ENCODE assay signal across 15 cellular contexts in genomic region chr13:73065665-73066350, GRCh38. TPM values are rescaled to one million over a fixed set of nuclear protein-coding genes. Genes with fewer than 3 reads are reported as not detected.
A peak's percentile ranks its signal among the peaks of the same experiment; 100 is the strongest.
DNase-seq lines count a peak whose midpoint lies in the region; ATAC-seq and TF ChIP-seq lines count a peak whose summit lies in the region.
"Had no signal": no experiment of that assay in that cellular context is flagged by ENCODE, and none has a peak within 500 bp of the region (broad histone marks: within the 10 kb centered on the region; RNA-seq: fewer than 3 reads in every experiment).

No MANE protein-coding gene starts in this region.

- no peak for TF ChIP-seq POLR2A in spleen (IDR thresholded peaks at IDR 0.05)

- H3K9ac ChIP-seq in rectal smooth muscle tissue (ENCODE audit: low read length): no peak overlapping the region

- H3K4me3 Mint-ChIP-seq in CD14-positive monocyte: no peak overlapping the region
- no peak overlapping the region for H3K4me3 Mint-ChIP-seq in naive thymus-derived CD8-positive, alpha-beta T cell

- TF ChIP-seq CTCF in CD14-positive monocyte (IDR thresholded peaks at IDR 0.05) (no peak), spleen (IDR thresholded peaks at IDR 0.05 in 8 of 11, conservative IDR thresholded peaks at IDR 0.05 in 3 of 11) (no peak)

- H3K27me3 ChIP-seq in rectal smooth muscle tissue (ENCODE audit: control insufficient read depth, insufficient read depth, low read length): no peaks in the 10 kb centered on the region
- no peaks in the 10 kb centered on the region for H3K27me3 ChIP-seq in spleen (replicated peaks in 1 of 7)

- POLR2A ChIA-PET in naive thymus-derived CD8-positive, alpha-beta T cell (lab: Charles Lee): no interaction called here

- intact Hi-C loops in CD14-positive monocyte (cut with micrococcal nuclease): no loop called here
- intact Hi-C loops in spleen (cut with DNase I; ENCODE audit: low total_unique reads): no loop called here

- no peak for ATAC-seq in HG03342 (IDR thresholded peaks at IDR 0.05; ENCODE audit: unreplicated experiment)
- no peak for ATAC-seq in naive thymus-derived CD8-positive, alpha-beta T cell

- no peak overlapping the region for H3K27ac Mint-ChIP-seq in CD14-positive monocyte
- H3K27ac Mint-ChIP-seq in naive thymus-derived CD8-positive, alpha-beta T cell: no peak overlapping the region

- H3K4me3 ChIP-seq in rectal smooth muscle tissue (ENCODE audit: low read length) (peak overlapping the region; percentile 8), spleen (no peak overlapping the region)

- H3K36me3 ChIP-seq in rectal smooth muscle tissue (ENCODE audit: control insufficient read depth, insufficient read depth, low read length) (peaks cover 2% of the 10 kb centered on the region), spleen (peaks cover 0 to 36% (median 0%) of the 10 kb centered on the region in 6 donors)

- peaks cover 20 to 26% of the 10 kb centered on the region in 2 donors for H3K36me3 Mint-ChIP-seq in CD14-positive monocyte
- H3K36me3 Mint-ChIP-seq in naive thymus-derived CD8-positive, alpha-beta T cell: peaks cover 0 to 3% (median 0%) of the 10 kb centered on the region in 3 donors

- H3K27ac ChIP-seq in epithelial cell of prostate (peak overlapping the region; percentile 96), rectal smooth muscle tissue (ENCODE audit: low read depth, low read length) (no peak overlapping the region), spleen (no peak overlapping the region)

- H3K9me3 Mint-ChIP-seq in CD14-positive monocyte: peaks cover 0 to 3% (median 0%) of the 10 kb centered on the region in 7 donors
- no peaks in the 10 kb centered on the region for H3K9me3 Mint-ChIP-seq in naive thymus-derived CD8-positive, alpha-beta T cell

- peaks cover 8 to 16% (median 16%) of the 10 kb centered on the region in 3 donors for H3K27me3 Mint-ChIP-seq in CD14-positive monocyte (ENCODE audit: low read depth in 3 of 3)
- H3K27me3 Mint-ChIP-seq in naive thymus-derived CD8-positive, alpha-beta T cell: peaks cover 0 to 1% (median 0%) of the 10 kb centered on the region in 5 donors

- WGBS in spleen, 5 donors: 91 to 94% (median 93%) methylated on average over 7 of the region's 7 CpGs

- H3K4me1 ChIP-seq in rectal smooth muscle tissue (ENCODE audit: control insufficient read depth, insufficient read depth, low read length) (no peaks in the 10 kb centered on the region), spleen (peaks cover 0 to 7% (median under 1%) of the 10 kb centered on the region in 6 donors)

- no peaks in the 10 kb centered on the region for H3K9me3 ChIP-seq in spleen

- H3K4me1 Mint-ChIP-seq in CD14-positive monocyte: peaks cover 6% of the 10 kb centered on the region
- H3K4me1 Mint-ChIP-seq in naive thymus-derived CD8-positive, alpha-beta T cell: peaks cover 0 to 2% (median 1%) of the 10 kb centered on the region in 4 donors

- DNase-seq in ELF-1 (ENCODE audit: low read depth, low spot score): peak; percentile 44
- peak; percentile 40 for DNase-seq in NCI-H510A (lab: John Stamatoyannopoulos, UW)
- DNase-seq in epithelial cell of prostate (ENCODE audit: low read depth, low spot score): peak; percentile 55
- no peak for DNase-seq in CD14-positive monocyte (ENCODE audit: low spot score)
- DNase-seq in naive thymus-derived CD8-positive, alpha-beta T cell: no peak
- no peak for DNase-seq in spleen
- DNase-seq: activated naive CD4-positive, alpha-beta T cell treated with anti-CD3 and anti-CD28 coated beads, Interleukin-2, amount 50 U/mL, for 16 hours; C1 segment of cervical spinal cord; IMR-90; NCI-H1436; retina; stimulated activated CD4-positive, alpha-beta T cell treated with anti-CD3 and anti-CD28 coated beads, Interleukin-4, amount 100 ng/mL, for 1 hour had no signal

RNA-seq across cellular contexts. Expression of gene KLF5, which starts 7.0 kb away (rescaled TPM):
- polyA plus RNA-seq in CD14-positive monocyte (1 to 10 TPM; 3.6 to 6.5 TPM), spleen (1 to 10 TPM in 1 of 3 donors, under 1 TPM in 2; 0.74 to 1.2 (median 0.85) TPM)
- total RNA-seq in naive thymus-derived CD8-positive, alpha-beta T cell: 1 to 10 TPM; 4.7 to 5.3 TPM
- polyA plus RNA-seq in naive thymus-derived CD8-positive, alpha-beta T cell: 1 to 10 TPM in 1 of 3 donors, under 1 TPM in 2; 0.44 to 1.1 (median 0.61) TPM
- total RNA-seq in spleen: 1 to 10 TPM; 1.0 to 5.4 (median 2.1) TPM
- total RNA-seq: G401 had no signal

Comparison
In these comparisons a context has a peak if more than half of its experiments do, and no peak if none do; other contexts are left out.
1. DNase-seq: peak in ELF-1 (single experiment), NCI-H510A (single experiment) and epithelial cell of prostate (single experiment); none in CD14-positive monocyte (single experiment), naive thymus-derived CD8-positive, alpha-beta T cell (0 of 10) and spleen (single experiment).